In the genomic region with DNA sequence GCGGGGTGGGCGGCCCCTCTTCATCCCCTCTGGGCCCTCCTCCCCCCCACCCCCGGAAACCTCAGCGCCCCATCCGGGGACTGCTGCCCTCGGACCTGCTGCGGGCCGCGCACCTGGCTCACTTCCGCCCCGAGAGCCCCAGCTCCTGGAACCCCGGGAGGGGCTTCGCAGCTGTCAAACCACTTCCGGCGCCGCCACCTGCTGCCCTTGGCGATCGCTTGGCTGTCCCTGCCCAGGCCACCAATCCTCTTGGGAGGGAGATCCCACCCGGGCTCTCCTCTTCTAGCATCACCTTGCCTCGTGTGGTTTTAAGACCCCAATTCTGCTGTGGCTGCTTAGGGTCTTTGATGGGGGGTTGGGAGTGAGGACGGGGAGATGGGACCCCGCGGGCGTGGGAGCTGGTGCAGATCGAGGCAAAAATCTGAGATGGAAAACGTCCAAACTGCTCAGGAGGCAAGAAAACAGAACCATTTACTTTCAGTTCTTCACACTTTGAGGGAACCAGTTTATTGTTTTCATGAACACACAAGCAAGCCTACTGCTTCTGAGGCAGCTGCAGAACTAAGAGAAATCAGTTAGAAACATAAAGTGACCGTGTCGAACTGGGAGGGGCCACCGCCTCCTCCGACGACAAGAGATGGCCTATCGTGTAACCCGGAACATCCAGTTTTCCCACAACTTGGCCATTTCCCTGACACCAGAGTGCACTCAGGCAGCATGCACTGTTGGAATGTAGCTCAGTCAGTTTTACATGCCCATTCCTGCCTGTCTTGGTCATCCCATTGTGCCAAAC, we compare ENCODE assay signal across 8 cellular contexts. TPM values are rescaled to one million over a fixed set of nuclear protein-coding genes. Genes with fewer than 3 reads are reported as not detected.
DNase-seq lines count a peak whose midpoint lies in the region; ATAC-seq and TF ChIP-seq lines count a peak whose summit lies in the region.

No MANE protein-coding gene starts in this region.

- H4K20me1 ChIP-seq in OCI-LY3 (ENCODE audit: insufficient read depth, low read length), result peaks cover 30% of the 10 kb centered on the region
- no peaks in the 10 kb centered on the region for H4K20me1 ChIP-seq in neural progenitor cell (ENCODE audit: low read depth)

- H3K4me1 ChIP-seq in OCI-LY3 (ENCODE audit: low read length) (peaks cover 51% of the 10 kb centered on the region), neural progenitor cell (no peaks in the 10 kb centered on the region), tibial artery (peaks cover 0 to 4% (median 2%) of the 10 kb centered on the region in 4 donors)

- H3K9me3 ChIP-seq in OCI-LY3 (ENCODE audit: insufficient read depth, low read length) (no peaks in the 10 kb centered on the region), neural progenitor cell (ENCODE audit: low read depth) (no peaks in the 10 kb centered on the region), tibial artery (peaks cover 0 to 3% (median 0%) of the 10 kb centered on the region in 3 donors)

- H3K36me3 Mint-ChIP-seq in Calu3 (ENCODE audit: insufficient read depth, unreplicated experiment) (peaks cover 30% of the 10 kb centered on the region), neural progenitor cell (peaks cover 2% of the 10 kb centered on the region)
- peaks cover 35% of the 10 kb centered on the region for H3K36me3 Mint-ChIP-seq in activated T-helper 17 cell treated with anti-CD3 and anti-CD28 coated beads, Interleukin-2, amount 50 U/mL, for 72 hours (ENCODE audit: low read depth)

- CTCF ChIA-PET in Calu3 (lab: Charles Lee), result interaction anchor here (0.7 kb wide), 1 partner anchor 755 kb away, joined by 3 read pairs; the partner anchor contains the start of gene EOLA2

- H2AFZ ChIP-seq in OCI-LY3 (ENCODE audit: low read depth, low read length) (no peak overlapping the region; the same call in 1 of the 2 replicates), neural progenitor cell (replicated peaks) (no peak overlapping the region)

- H3K9ac ChIP-seq in OCI-LY3 (ENCODE audit: low read length) (peak overlapping the region; percentile 94), neural progenitor cell (no peak overlapping the region)

- H3K27me3 ChIP-seq in OCI-LY3 (ENCODE audit: low read depth, low read length), result no peaks in the 10 kb centered on the region
- no peaks in the 10 kb centered on the region for H3K27me3 ChIP-seq in neural progenitor cell
- H3K27me3 ChIP-seq in tibial artery, result no peaks in the 10 kb centered on the region

- H3K27ac Mint-ChIP-seq in Calu3 (ENCODE audit: unreplicated experiment), result peak overlapping the region; percentile 77
- peak overlapping the region; percentile 96 for H3K27ac Mint-ChIP-seq in activated T-helper 17 cell treated with anti-CD3 and anti-CD28 coated beads, Interleukin-2, amount 50 U/mL, for 72 hours
- peak overlapping the region; percentile 39 for H3K27ac Mint-ChIP-seq in neural progenitor cell

- no peaks in the 10 kb centered on the region for H3F3A ChIP-seq in neural progenitor cell (ENCODE audit: low read depth)

- H3K9me3 Mint-ChIP-seq in Calu3 (ENCODE audit: low read depth, unreplicated experiment) (peaks cover 2% of the 10 kb centered on the region), neural progenitor cell (peaks cover 9% of the 10 kb centered on the region)
- H3K9me3 Mint-ChIP-seq in activated T-helper 17 cell treated with anti-CD3 and anti-CD28 coated beads, Interleukin-2, amount 50 U/mL, for 72 hours, result no peaks in the 10 kb centered on the region

- H3K4me3 Mint-ChIP-seq in Calu3 (ENCODE audit: low read depth, unreplicated experiment), result peak overlapping the region; percentile 74
- H3K4me3 Mint-ChIP-seq in activated T-helper 17 cell treated with anti-CD3 and anti-CD28 coated beads, Interleukin-2, amount 50 U/mL, for 72 hours, result peak overlapping the region; percentile 86
- peak overlapping the region; percentile 86 for H3K4me3 Mint-ChIP-seq in neural progenitor cell

- H3K27ac ChIP-seq in OCI-LY3 (ENCODE audit: low read length) (peak overlapping the region; percentile 99), neural progenitor cell (no peak overlapping the region), tibial artery (peak overlapping the region; percentile 80 to 89)

- peaks cover 14% of the 10 kb centered on the region for H3K36me3 ChIP-seq in OCI-LY3 (replicated peaks; ENCODE audit: low read depth, low read length)
- no peaks in the 10 kb centered on the region for H3K36me3 ChIP-seq in neural progenitor cell
- H3K36me3 ChIP-seq in tibial artery, result no peaks in the 10 kb centered on the region

- H3K4me3 ChIP-seq in OCI-LY3 (ENCODE audit: low read length) (peak overlapping the region; percentile 94), fibroblast of the aortic adventitia (ENCODE audit: low read depth, low read length) (peak overlapping the region; percentile 72), neural progenitor cell (peak overlapping the region; percentile 48), tibial artery (peak overlapping the region; percentile 61 to 69)

- peaks cover 34% of the 10 kb centered on the region for H3K4me1 Mint-ChIP-seq in Calu3 (ENCODE audit: low read depth, unreplicated experiment)
- H3K4me1 Mint-ChIP-seq in activated T-helper 17 cell treated with anti-CD3 and anti-CD28 coated beads, Interleukin-2, amount 50 U/mL, for 72 hours, result peaks cover 24% of the 10 kb centered on the region
- H3K4me1 Mint-ChIP-seq in neural progenitor cell, result peaks cover 18% of the 10 kb centered on the region

- H3K4me2 ChIP-seq in OCI-LY3 (ENCODE audit: low read length) (peak overlapping the region; percentile 99), neural progenitor cell (peak overlapping the region; percentile 64)

- peak; percentile 74 for ATAC-seq in GM19455 (IDR thresholded peaks at IDR 0.05; ENCODE audit: unreplicated experiment)
- ATAC-seq in HG03520 (IDR thresholded peaks at IDR 0.05; ENCODE audit: unreplicated experiment), result peak; percentile 68
- ATAC-seq in activated T-helper 17 cell treated with anti-CD3 and anti-CD28 coated beads, Interleukin-2, amount 50 U/mL, for 72 hours (replicated peaks), result peak; percentile 24

- TF ChIP-seq CTCF in Calu3 (IDR thresholded peaks at IDR 0.05; ENCODE audit: unreplicated experiment) (no peak), OCI-LY3 (IDR thresholded peaks at IDR 0.05; ENCODE audit: low read depth, low read length) (no peak), fibroblast of the aortic adventitia (IDR thresholded peaks at IDR 0.05; ENCODE audit: insufficient read depth, low read length) (no peak), neural progenitor cell (IDR thresholded peaks at IDR 0.05) (no peak), tibial artery (IDR thresholded peaks at IDR 0.05) (no peak)

- intact Hi-C loops in Calu3 (cut with micrococcal nuclease; ENCODE audit: unreplicated experiment), result no loop called here
- intact Hi-C loops in tibial artery (cut with DNase I; ENCODE audit: low total_unique reads), result no loop called here

- H3K79me2 ChIP-seq in OCI-LY3 (ENCODE audit: low read length) (peaks cover 56% of the 10 kb centered on the region), neural progenitor cell (ENCODE audit: low read depth) (peaks cover 5% of the 10 kb centered on the region)

- DNase-seq in Calu3, result peak; percentile 78
- DNase-seq in fibroblast of the aortic adventitia (ENCODE audit: low read depth), result peak; percentile 68
- peak; percentile 52 for DNase-seq in neural progenitor cell (ENCODE audit: low spot score)
- DNase-seq in tibial artery, result peak; percentile 30 to 66

- no peaks in the 10 kb centered on the region for H3K27me3 Mint-ChIP-seq in Calu3 (ENCODE audit: unreplicated experiment)
- H3K27me3 Mint-ChIP-seq in activated T-helper 17 cell treated with anti-CD3 and anti-CD28 coated beads, Interleukin-2, amount 50 U/mL, for 72 hours, result no peaks in the 10 kb centered on the region
- peaks cover 2% of the 10 kb centered on the region for H3K27me3 Mint-ChIP-seq in neural progenitor cell (ENCODE audit: insufficient read depth, low read depth)

- TSS peak; percentile 65 for BruUV-seq in Calu3 (replicated peaks; lab: Mats Ljungman, UMichigan)

RNA-seq across cellular contexts. Expression of gene MTMR1, which starts 0.8 kb away (rescaled TPM):
- total RNA-seq in Calu3 (2022), result 40.0 and 49.1 TPM in 2 replicates
- total RNA-seq in activated T-helper 17 cell treated with anti-CD3 and anti-CD28 coated beads, Interleukin-2, amount 50 U/mL, for 72 hours, result 10 to 100 TPM; 25.5 to 36.0 TPM
- total RNA-seq in fibroblast of the aortic adventitia (ENCODE audit: low replicate concordance), result 9.2 and 21.6 TPM in 2 replicates
- 17.4 and 18.0 TPM in 2 replicates for total RNA-seq in neural progenitor cell (ENCODE audit: low replicate concordance)

Comparison
In these comparisons a context has a peak if more than half of its experiments do, and no peak if none do; other contexts are left out.
1. H3K27ac Mint-ChIP-seq: peak in every context shown above with its lines; median percentile 96 in activated T-helper 17 cell treated with anti-CD3 and anti-CD28 coated beads, Interleukin-2, amount 50 U/mL, for 72 hours; 77 in Calu3; 39 in neural progenitor cell.
2. ATAC-seq: peak in every context shown above with its lines; median percentile 74 in GM19455; 68 in HG03520; 24 in activated T-helper 17 cell treated with anti-CD3 and anti-CD28 coated beads, Interleukin-2, amount 50 U/mL, for 72 hours.